1 cellular context compared by ENCODE assay signal in the genomic region with DNA sequence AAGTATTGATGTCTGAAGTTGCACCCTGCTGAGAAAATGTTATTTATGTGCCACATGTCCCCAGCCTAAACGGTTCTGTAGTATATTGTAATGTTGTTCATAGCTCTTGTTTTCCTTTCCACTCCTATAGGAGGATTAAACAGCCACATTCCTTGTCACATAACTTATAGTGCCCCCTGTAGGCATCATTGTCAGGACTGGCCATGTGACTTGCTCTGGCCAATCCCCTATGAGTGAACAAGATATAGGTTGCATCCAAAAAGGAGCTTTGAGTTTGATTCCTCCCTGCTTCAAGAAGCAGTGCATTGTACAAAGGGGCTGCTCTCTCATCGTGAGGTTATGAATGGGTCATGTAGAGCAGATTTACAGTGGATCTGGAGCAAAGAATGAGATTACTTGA.
TF ChIP-seq lines count a peak whose summit lies in the region.

No MANE protein-coding gene starts in this region.

TF ChIP-seq in K562, 482 proteins besides CTCF, POLR2A, EP300 and RAD21 (continued from another document):
- TF ChIP-seq, protein P1, sequence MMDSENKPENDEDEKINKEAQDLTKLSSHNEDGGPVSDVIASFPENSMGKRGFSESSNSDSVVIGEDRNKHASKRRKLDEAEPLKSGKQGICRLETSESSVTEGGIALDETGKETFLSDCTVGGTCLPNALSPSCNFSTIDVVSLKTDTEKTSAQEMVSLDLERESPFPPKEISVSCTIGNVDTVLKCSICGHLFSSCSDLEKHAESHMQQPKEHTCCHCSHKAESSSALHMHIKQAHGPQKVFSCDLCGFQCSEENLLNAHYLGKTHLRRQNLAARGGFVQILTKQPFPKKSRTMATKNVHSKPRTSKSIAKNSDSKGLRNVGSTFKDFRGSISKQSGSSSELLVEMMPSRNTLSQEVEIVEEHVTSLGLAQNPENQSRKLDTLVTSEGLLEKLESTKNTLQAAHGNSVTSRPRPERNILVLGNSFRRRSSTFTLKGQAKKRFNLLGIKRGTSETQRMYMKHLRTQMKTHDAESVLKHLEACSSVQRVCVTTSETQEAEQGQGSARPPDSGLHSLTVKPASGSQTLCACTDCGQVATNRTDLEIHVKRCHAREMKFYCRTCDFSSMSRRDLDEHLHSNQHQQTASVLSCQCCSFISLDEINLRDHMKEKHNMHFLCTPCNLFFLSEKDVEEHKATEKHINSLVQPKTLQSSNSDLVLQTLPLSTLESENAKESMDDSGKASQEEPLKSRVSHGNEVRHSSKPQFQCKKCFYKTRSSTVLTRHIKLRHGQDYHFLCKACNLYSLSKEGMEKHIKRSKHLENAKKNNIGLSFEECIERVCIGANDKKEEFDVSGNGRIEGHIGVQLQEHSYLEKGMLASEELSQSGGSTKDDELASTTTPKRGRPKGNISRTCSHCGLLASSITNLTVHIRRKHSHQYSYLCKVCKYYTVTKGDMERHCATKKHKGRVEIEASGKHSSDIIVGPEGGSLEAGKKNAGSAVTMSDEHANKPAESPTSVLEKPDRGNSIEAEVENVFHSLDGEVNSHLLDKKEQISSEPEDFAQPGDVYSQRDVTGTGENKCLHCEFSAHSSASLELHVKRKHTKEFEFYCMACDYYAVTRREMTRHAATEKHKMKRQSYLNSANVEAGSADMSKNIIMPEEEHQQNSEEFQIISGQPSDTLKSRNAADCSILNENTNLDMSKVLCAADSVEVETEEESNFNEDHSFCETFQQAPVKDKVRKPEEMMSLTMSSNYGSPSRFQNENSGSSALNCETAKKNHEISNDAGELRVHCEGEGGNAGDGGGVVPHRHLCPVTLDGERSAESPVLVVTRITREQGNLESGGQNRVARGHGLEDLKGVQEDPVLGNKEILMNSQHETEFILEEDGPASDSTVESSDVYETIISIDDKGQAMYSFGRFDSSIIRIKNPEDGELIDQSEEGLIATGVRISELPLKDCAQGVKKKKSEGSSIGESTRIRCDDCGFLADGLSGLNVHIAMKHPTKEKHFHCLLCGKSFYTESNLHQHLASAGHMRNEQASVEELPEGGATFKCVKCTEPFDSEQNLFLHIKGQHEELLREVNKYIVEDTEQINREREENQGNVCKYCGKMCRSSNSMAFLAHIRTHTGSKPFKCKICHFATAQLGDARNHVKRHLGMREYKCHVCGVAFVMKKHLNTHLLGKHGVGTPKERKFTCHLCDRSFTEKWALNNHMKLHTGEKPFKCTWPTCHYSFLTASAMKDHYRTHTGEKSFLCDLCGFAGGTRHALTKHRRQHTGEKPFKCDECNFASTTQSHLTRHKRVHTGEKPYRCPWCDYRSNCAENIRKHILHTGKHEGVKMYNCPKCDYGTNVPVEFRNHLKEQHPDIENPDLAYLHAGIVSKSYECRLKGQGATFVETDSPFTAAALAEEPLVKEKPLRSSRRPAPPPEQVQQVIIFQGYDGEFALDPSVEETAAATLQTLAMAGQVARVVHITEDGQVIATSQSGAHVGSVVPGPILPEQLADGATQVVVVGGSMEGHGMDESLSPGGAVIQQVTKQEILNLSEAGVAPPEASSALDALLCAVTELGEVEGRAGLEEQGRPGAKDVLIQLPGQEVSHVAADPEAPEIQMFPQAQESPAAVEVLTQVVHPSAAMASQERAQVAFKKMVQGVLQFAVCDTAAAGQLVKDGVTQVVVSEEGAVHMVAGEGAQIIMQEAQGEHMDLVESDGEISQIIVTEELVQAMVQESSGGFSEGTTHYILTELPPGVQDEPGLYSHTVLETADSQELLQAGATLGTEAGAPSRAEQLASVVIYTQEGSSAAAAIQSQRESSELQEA (IDR thresholded peaks at IDR 0.05; ENCODE audit: low read depth) = no peak
- TF ChIP-seq, protein P2, sequence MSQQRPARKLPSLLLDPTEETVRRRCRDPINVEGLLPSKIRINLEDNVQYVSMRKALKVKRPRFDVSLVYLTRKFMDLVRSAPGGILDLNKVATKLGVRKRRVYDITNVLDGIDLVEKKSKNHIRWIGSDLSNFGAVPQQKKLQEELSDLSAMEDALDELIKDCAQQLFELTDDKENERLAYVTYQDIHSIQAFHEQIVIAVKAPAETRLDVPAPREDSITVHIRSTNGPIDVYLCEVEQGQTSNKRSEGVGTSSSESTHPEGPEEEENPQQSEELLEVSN (IDR thresholded peaks at IDR 0.05; ENCODE audit: borderline replicate concordance in 1 of 2, extremely low read depth in 1 of 2, insufficient read depth in 1 of 2, insufficient read length in 1 of 2, low read depth in 1 of 2, low read length in 1 of 2, poor library complexity in 1 of 2, severe bottlenecking in 1 of 2) = no peak
- TF ChIP-seq NFYB (IDR thresholded peaks at IDR 0.05; ENCODE audit: extremely low read depth, insufficient read length) = peak; percentile 4
- TF ChIP-seq, protein P3, sequence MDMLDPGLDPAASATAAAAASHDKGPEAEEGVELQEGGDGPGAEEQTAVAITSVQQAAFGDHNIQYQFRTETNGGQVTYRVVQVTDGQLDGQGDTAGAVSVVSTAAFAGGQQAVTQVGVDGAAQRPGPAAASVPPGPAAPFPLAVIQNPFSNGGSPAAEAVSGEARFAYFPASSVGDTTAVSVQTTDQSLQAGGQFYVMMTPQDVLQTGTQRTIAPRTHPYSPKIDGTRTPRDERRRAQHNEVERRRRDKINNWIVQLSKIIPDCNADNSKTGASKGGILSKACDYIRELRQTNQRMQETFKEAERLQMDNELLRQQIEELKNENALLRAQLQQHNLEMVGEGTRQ (CRISPR knock-in tag; IDR thresholded peaks at IDR 0.05) = 0 out of 2 replicates have a peak, but pooled peaks have one; percentile 8
- no peak for TF ChIP-seq ZBTB43 (CRISPR knock-in tag; IDR thresholded peaks at IDR 0.05)
- TF ChIP-seq TAF9B (IDR thresholded peaks at IDR 0.05; ENCODE audit: partially characterized antibody) = no peak
- no peak for TF ChIP-seq ZNF239 (CRISPR knock-in tag; IDR thresholded peaks at IDR 0.05)
- no peak for TF ChIP-seq ZNF133 (CRISPR knock-in tag; IDR thresholded peaks at IDR 0.05)
- TF ChIP-seq GABPB1 (CRISPR knock-in tag; IDR thresholded peaks at IDR 0.05) = no peak
TF ChIP-seq in K562: peak in this region for 2.
